In genomic region chr13:30572859-30573275, GRCh38 we compare ENCODE assay signal across 8 cellular contexts. TPM values are rescaled to one million over a fixed set of nuclear protein-coding genes. Genes with fewer than 3 reads are reported as not detected.
DNase-seq lines count a peak whose midpoint lies in the region; FAIRE-seq and TF ChIP-seq lines count a peak whose summit lies in the region.

No MANE protein-coding gene starts in this region.

- H3K27ac Mint-ChIP-seq in Calu3 (ENCODE audit: unreplicated experiment), result no peak overlapping the region
- peak overlapping the region in 1 of 3 donors; percentile 80 for H3K27ac Mint-ChIP-seq in IgD-negative memory B cell

- H3K9me3 Mint-ChIP-seq in Calu3 (ENCODE audit: low read depth, unreplicated experiment), result no peaks in the 10 kb centered on the region
- no peaks in the 10 kb centered on the region for H3K9me3 Mint-ChIP-seq in IgD-negative memory B cell

- DNase-seq in Calu3, result no peak
- peak; percentile 15 for DNase-seq in GM19239 (ENCODE audit: insufficient read length, low spot score)
- peak; percentile 2 for DNase-seq in activated CD4-positive, alpha-beta T cell treated with anti-CD3 and anti-CD28 coated beads, Interleukin-2, amount 50 U/mL, for 1 hour
- DNase-seq in germinal center (ENCODE audit: low spot score), result peak; percentile 27
- DNase-seq in renal cortical epithelial cell (ENCODE audit: low read depth), result peak; percentile 67
- DNase-seq in stimulated activated CD4-positive, alpha-beta T cell treated with anti-CD3 and anti-CD28 coated beads, Interleukin-1b, Interleukin-23, amount 100 ng/mL, for 48 hours, result no peak
- no peak for DNase-seq in activated CD4-positive, CD25-positive, alpha-beta regulatory T cell treated with anti-CD3 and anti-CD28 coated beads, Interleukin-2, amount 50 U/mL, for 72 hours

- intact Hi-C loops in Calu3 (cut with micrococcal nuclease; ENCODE audit: unreplicated experiment), result loop anchor here (5.0 kb wide), 1 partner anchor 111 kb away; no protein-coding TSS in a partner anchor

- peak overlapping the region; percentile 37 for H3K4me3 Mint-ChIP-seq in Calu3 (ENCODE audit: low read depth, unreplicated experiment)
- H3K4me3 Mint-ChIP-seq in IgD-negative memory B cell, result peak overlapping the region; percentile 61 to 83 (median 67)

- H3K36me3 Mint-ChIP-seq in Calu3 (ENCODE audit: insufficient read depth, unreplicated experiment), result no peaks in the 10 kb centered on the region
- peaks cover 3% of the 10 kb centered on the region for H3K36me3 Mint-ChIP-seq in IgD-negative memory B cell

- H3K4me1 Mint-ChIP-seq in Calu3 (ENCODE audit: low read depth, unreplicated experiment), result peaks cover 22% of the 10 kb centered on the region
- peaks cover 17 to 26% (median 23%) of the 10 kb centered on the region in 3 donors for H3K4me1 Mint-ChIP-seq in IgD-negative memory B cell

- BruUV-seq in Calu3 (replicated peaks; lab: Mats Ljungman, UMichigan), result no TSS peak

- H3K27me3 Mint-ChIP-seq in Calu3 (ENCODE audit: unreplicated experiment) (no peaks in the 10 kb centered on the region), IgD-negative memory B cell (no peaks in the 10 kb centered on the region)

- CTCF ChIA-PET in Calu3 (lab: Charles Lee), result no interaction called here

- no peak for TF ChIP-seq CTCF in Calu3 (IDR thresholded peaks at IDR 0.05; ENCODE audit: unreplicated experiment)

- peak; percentile 93 for FAIRE-seq in GM19239 (lab: Jason Lieb, UNC)

RNA-seq across cellular contexts. Expression of gene USPL1, which starts 44.9 kb away (rescaled TPM):
- total RNA-seq in Calu3 (2022) (11.2 and 11.9 TPM in 2 replicates), renal cortical epithelial cell (15.6 and 26.7 TPM in 2 replicates)
- polyA plus RNA-seq in IgD-negative memory B cell, result 26.1 TPM

Comparison
In these comparisons a context has a peak if more than half of its experiments do, and no peak if none do; other contexts are left out.
1. DNase-seq: peak in GM19239 (single experiment), activated CD4-positive, alpha-beta T cell treated with anti-CD3 and anti-CD28 coated beads, Interleukin-2, amount 50 U/mL, for 1 hour (single experiment), germinal center (single experiment) and renal cortical epithelial cell (single experiment); none in Calu3 (single experiment), stimulated activated CD4-positive, alpha-beta T cell treated with anti-CD3 and anti-CD28 coated beads, Interleukin-1b, Interleukin-23, amount 100 ng/mL, for 48 hours (single experiment) and activated CD4-positive, CD25-positive, alpha-beta regulatory T cell treated with anti-CD3 and anti-CD28 coated beads, Interleukin-2, amount 50 U/mL, for 72 hours (single experiment).